1 cellular context compared by ENCODE assay signal in genomic region chr3:27728195-27729087, GRCh38.
TF ChIP-seq lines count a peak whose summit lies in the region.

No MANE protein-coding gene starts in this region.

TF ChIP-seq in HepG2, 621 proteins besides CTCF, POLR2A, EP300 and RAD21 (continued from another document):
- TF ChIP-seq ZNF687 (CRISPR knock-in tag; IDR thresholded peaks at IDR 0.05) (peak; percentile 24; the same call in 1 of the 2 replicates), KDM1A (CRISPR knock-in tag; IDR thresholded peaks at IDR 0.05) (no peak), FOXK1 (CRISPR knock-in tag; IDR thresholded peaks at IDR 0.05; ENCODE audit: borderline replicate concordance, low read depth) (no peak), TCF7 (IDR thresholded peaks at IDR 0.05; ENCODE audit: low read depth) (peak; percentile 51; the same call in 1 of the 2 replicates), HOXA3 (CRISPR knock-in tag; IDR thresholded peaks at IDR 0.05) (no peak), YY1 (IDR thresholded peaks at IDR 0.05; ENCODE audit: insufficient read depth, insufficient replicate concordance, low read depth, low read length) (peak; percentile 62), PTBP1 (IDR thresholded peaks at IDR 0.05; ENCODE audit: low read depth, low read length, poor library complexity, severe bottlenecking) (no peak), ZNF652 (CRISPR knock-in tag; IDR thresholded peaks at IDR 0.05; ENCODE audit: borderline replicate concordance, low read depth) (peak; percentile 46), NPAS2 (CRISPR knock-in tag; IDR thresholded peaks at IDR 0.05; ENCODE audit: borderline replicate concordance) (no peak)
TF ChIP-seq in HepG2: peak in this region for 8.
